In genomic region chr4:102317459-102317858, GRCh38 we compare ENCODE assay signal across 33 cellular contexts.
"Had no signal": no experiment of that assay in that cellular context is flagged by ENCODE, and none has a peak within 500 bp of the region (broad histone marks: within the 10 kb centered on the region; RNA-seq: fewer than 3 reads in every experiment).

No MANE protein-coding gene starts in this region.

- DNase-seq: activated B cell treated with CpG ODN at 0.5 μM for 24 hours; activated CD4-positive, alpha-beta T cell treated with anti-CD3 and anti-CD28 coated beads for 4 hours; activated CD4-positive, CD25-positive, alpha-beta regulatory T cell treated with anti-CD3 and anti-CD28 coated beads, Interleukin-2, amount 50 U/mL, for 72 hours; activated CD8-positive, alpha-beta T cell treated with anti-CD3 and anti-CD28 coated beads for 36 hours; activated effector memory CD4-positive, alpha-beta T cell treated with anti-CD3 and anti-CD28 coated beads, Interleukin-2, amount 50 U/mL, for 16 hours; activated naive CD4-positive, alpha-beta T cell; activated naive CD4-positive, alpha-beta T cell treated with anti-CD3 and anti-CD28 coated beads, Interleukin-2, amount 50 U/mL, for 16 hours; activated naive CD8-positive, alpha-beta T cell treated with anti-CD3 and anti-CD28 coated beads for 36 hours; activated T-cell treated with anti-CD3 and anti-CD28 coated beads, Interleukin-2, amount 50 U/mL, for 1 hour; activated T-cell treated with anti-CD3 and anti-CD28 coated beads, Interleukin-2, amount 50 U/mL, for 72 hours; amniotic stem cell; aorta; brain microvascular endothelial cell; central memory CD4-positive, alpha-beta T cell; Kasumi-1; KBM-7; MM.1S; NCI-H1092; NCI-H1436 treated with DMSO at 0.1 percent for 48 hours; NCI-H1694 treated with DMSO at 0.1 percent for 48 hours; NCI-H2029; NCI-H345; NCI-H524 treated with DMSO at 0.1 percent for 48 hours; SHP77 treated with DMSO at 0.1 percent for 48 hours; SW 1271; T-helper 1 cell; T-helper 2 cell; T-helper 9 cell had no signal

- H3K4me3 ChIP-seq: SJSA1 had no signal

- H3K4me1 ChIP-seq: SJSA1 had no signal

- H3K9me3 Mint-ChIP-seq: activated CD8-positive, alpha-beta T cell treated with anti-CD3 and anti-CD28 coated beads for 36 hours; activated naive CD8-positive, alpha-beta T cell treated with anti-CD3 and anti-CD28 coated beads for 36 hours; activated T-cell treated with anti-CD3 and anti-CD28 coated beads, Interleukin-2, amount 50 U/mL, for 72 hours; activated T-helper 17 cell treated with anti-CD3 and anti-CD28 coated beads, Interleukin-2, amount 50 U/mL, for 72 hours had no signal

- H3K4me3 Mint-ChIP-seq: activated B cell treated with CpG ODN at 0.5 μM for 24 hours; activated CD8-positive, alpha-beta T cell treated with anti-CD3 and anti-CD28 coated beads for 36 hours; activated naive CD8-positive, alpha-beta T cell treated with anti-CD3 and anti-CD28 coated beads for 36 hours; activated T-cell treated with anti-CD3 and anti-CD28 coated beads, Interleukin-2, amount 50 U/mL, for 72 hours; activated T-helper 17 cell treated with anti-CD3 and anti-CD28 coated beads, Interleukin-2, amount 50 U/mL, for 72 hours had no signal

- H3K27ac Mint-ChIP-seq: activated B cell treated with CpG ODN at 0.5 μM for 24 hours; activated CD8-positive, alpha-beta T cell treated with anti-CD3 and anti-CD28 coated beads for 36 hours; activated naive CD8-positive, alpha-beta T cell treated with anti-CD3 and anti-CD28 coated beads for 36 hours; activated T-cell treated with anti-CD3 and anti-CD28 coated beads, Interleukin-2, amount 50 U/mL, for 72 hours; activated T-helper 17 cell treated with anti-CD3 and anti-CD28 coated beads, Interleukin-2, amount 50 U/mL, for 72 hours had no signal

- H3K27ac ChIP-seq: brain microvascular endothelial cell, SJSA1, VCaP had no signal

- ATAC-seq: activated CD8-positive, alpha-beta T cell treated with anti-CD3 and anti-CD28 coated beads for 36 hours; activated T-cell treated with anti-CD3 and anti-CD28 coated beads, Interleukin-2, amount 50 U/mL, for 72 hours; activated T-helper 17 cell treated with anti-CD3 and anti-CD28 coated beads, Interleukin-2, amount 50 U/mL, for 72 hours; Panc1; SK-N-SH treated with all-trans-retinoic acid at 6 μM for 48 hours had no signal

- H3K27me3 Mint-ChIP-seq: activated B cell treated with CpG ODN at 0.5 μM for 24 hours; activated CD8-positive, alpha-beta T cell treated with anti-CD3 and anti-CD28 coated beads for 36 hours; activated naive CD8-positive, alpha-beta T cell treated with anti-CD3 and anti-CD28 coated beads for 36 hours; activated T-helper 17 cell treated with anti-CD3 and anti-CD28 coated beads, Interleukin-2, amount 50 U/mL, for 72 hours had no signal

- H3K36me3 ChIP-seq: brain microvascular endothelial cell, SJSA1 had no signal

- H3K27me3 ChIP-seq: brain microvascular endothelial cell, SJSA1 had no signal

- H3K9me3 ChIP-seq: SJSA1 had no signal
